ENCODE assay signal across 1 cellular context in genomic region chr17:78340183-78340955, GRCh38.
TF ChIP-seq lines count a peak whose summit lies in the region.

No MANE protein-coding gene starts in this region.

TF ChIP-seq in WTC11, 78 proteins besides CTCF, POLR2A, EP300 and RAD21 (continued from another document):
- TF ChIP-seq NR1H2 (CRISPR knock-in tag; IDR thresholded peaks at IDR 0.05), result no peak
